Comparison of ENCODE assay signal across 8 cellular contexts in the genomic region with DNA sequence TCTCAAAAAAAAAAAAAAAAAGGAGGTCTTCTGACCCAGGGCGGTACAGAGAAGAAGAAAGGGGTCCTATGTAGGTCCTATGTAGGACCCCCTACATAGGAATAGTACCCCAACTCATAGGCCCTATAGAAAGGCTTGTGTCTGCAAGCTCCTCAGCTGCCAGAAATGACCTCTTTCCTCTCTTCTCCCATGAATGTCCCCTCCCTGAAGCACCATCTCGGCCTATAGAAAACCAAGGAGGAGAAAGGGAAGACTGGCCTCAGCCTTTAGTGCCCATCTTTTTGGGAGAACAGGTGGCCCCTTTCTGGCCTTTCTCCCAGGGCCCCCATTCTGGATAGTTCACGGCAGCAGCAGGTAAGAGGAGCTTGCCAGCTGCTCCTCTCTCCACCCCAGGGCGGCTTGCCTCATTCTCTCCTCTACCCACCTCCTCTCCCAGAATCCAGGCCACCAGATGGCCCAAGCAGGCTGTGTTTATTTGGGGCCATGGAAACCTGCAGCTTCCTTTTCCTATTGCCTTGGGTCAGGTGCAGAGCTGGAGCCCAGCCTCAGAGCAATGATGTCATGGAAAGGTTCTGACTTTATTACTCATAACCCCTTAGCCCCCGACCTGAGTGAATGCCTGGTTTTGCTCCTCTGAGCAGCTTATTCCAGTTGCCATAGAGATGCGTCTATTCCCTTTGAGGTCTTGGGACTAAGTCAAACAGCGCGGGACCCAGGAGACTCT. TPM values are rescaled to one million over a fixed set of nuclear protein-coding genes. Genes with fewer than 3 reads are reported as not detected.
A peak's percentile ranks its signal among the peaks of the same experiment; 100 is the strongest.
DNase-seq lines count a peak whose midpoint lies in the region; ATAC-seq and TF ChIP-seq lines count a peak whose summit lies in the region.

No MANE protein-coding gene starts in this region.

- 42 to 63% (median 50%) methylated on average over 8 of the region's 8 CpGs for WGBS in stomach, 5 donors

- peaks cover 17% of the 10 kb centered on the region for H3K4me1 Mint-ChIP-seq in activated T-helper 1 cell treated with anti-CD3 and anti-CD28 coated beads, Interleukin-12 subunit alpha, Interleukin-12 subunit beta, Interleukin-2, Interleukin-4 antibody, amounts not matched to agents 30 ng/mL and 10 ng/mL and 1 ng/mL, durations not matched to agents 14 hours and 24 hours and 36 hours (ENCODE audit: low read depth)

- H3K36me3 ChIP-seq in MG63, result peaks cover 12% of the 10 kb centered on the region
- H3K36me3 ChIP-seq in stomach, result peaks cover 0 to 10% (median 0%) of the 10 kb centered on the region in 4 donors

- H3K27me3 Mint-ChIP-seq in activated T-helper 1 cell treated with anti-CD3 and anti-CD28 coated beads, Interleukin-12 subunit alpha, Interleukin-12 subunit beta, Interleukin-2, Interleukin-4 antibody, amounts not matched to agents 30 ng/mL and 10 ng/mL and 1 ng/mL, durations not matched to agents 14 hours and 24 hours and 36 hours (ENCODE audit: insufficient read depth), result no peaks in the 10 kb centered on the region

- peaks cover 13% of the 10 kb centered on the region for H3K36me3 Mint-ChIP-seq in activated T-helper 1 cell treated with anti-CD3 and anti-CD28 coated beads, Interleukin-12 subunit alpha, Interleukin-12 subunit beta, Interleukin-2, Interleukin-4 antibody, amounts not matched to agents 30 ng/mL and 10 ng/mL and 1 ng/mL, durations not matched to agents 14 hours and 24 hours and 36 hours (ENCODE audit: low read depth)

- in situ Hi-C loops in Caki2 (cut with HindIII; ENCODE audit: low pct_unique_long_range_greater_than_20kb, low sequenced_read_pairs), result no loop called here

- H3K27me3 ChIP-seq in MG63 (no peaks in the 10 kb centered on the region), stomach (no peaks in the 10 kb centered on the region)

- intact Hi-C loops in activated T-helper 1 cell treated with anti-CD3 and anti-CD28 coated beads, Interleukin-12 subunit alpha, Interleukin-12 subunit beta, Interleukin-2, Interleukin-4 antibody, amounts not matched to agents 30 ng/mL and 10 ng/mL and 1 ng/mL, durations not matched to agents 14 hours and 24 hours and 36 hours (cut with micrococcal nuclease), result no loop called here
- intact Hi-C loops in stomach (cut with DNase I; ENCODE audit: low total_unique reads), result no loop called here

- peaks cover 22 to 37% (median 30%) of the 10 kb centered on the region in 4 donors for H3K4me1 ChIP-seq in stomach

- peak in 1 of 7 experiments; percentile 7 for TF ChIP-seq CTCF in stomach (IDR thresholded peaks at IDR 0.05)

- peak overlapping the region; percentile 27 for H3K27ac Mint-ChIP-seq in activated T-helper 1 cell treated with anti-CD3 and anti-CD28 coated beads, Interleukin-12 subunit alpha, Interleukin-12 subunit beta, Interleukin-2, Interleukin-4 antibody, amounts not matched to agents 30 ng/mL and 10 ng/mL and 1 ng/mL, durations not matched to agents 14 hours and 24 hours and 36 hours

- peak overlapping the region; percentile 58 to 94 (median 90) for H3K27ac ChIP-seq in stomach

- H3K4me3 ChIP-seq in MG63 (no peak overlapping the region), stomach (no peak overlapping the region)

- no peak for TF ChIP-seq EP300 in stomach (IDR thresholded peaks at IDR 0.05)

- H3K9me3 ChIP-seq in MG63 (no peaks in the 10 kb centered on the region), stomach (no peaks in the 10 kb centered on the region)

- H3K9me3 Mint-ChIP-seq in activated T-helper 1 cell treated with anti-CD3 and anti-CD28 coated beads, Interleukin-12 subunit alpha, Interleukin-12 subunit beta, Interleukin-2, Interleukin-4 antibody, amounts not matched to agents 30 ng/mL and 10 ng/mL and 1 ng/mL, durations not matched to agents 14 hours and 24 hours and 36 hours, result no peaks in the 10 kb centered on the region

- no peak for ATAC-seq in HG03439 (IDR thresholded peaks at IDR 0.05; ENCODE audit: unreplicated experiment)

- peak overlapping the region; percentile 95 for H3K4me3 Mint-ChIP-seq in activated T-helper 1 cell treated with anti-CD3 and anti-CD28 coated beads, Interleukin-12 subunit alpha, Interleukin-12 subunit beta, Interleukin-2, Interleukin-4 antibody, amounts not matched to agents 30 ng/mL and 10 ng/mL and 1 ng/mL, durations not matched to agents 14 hours and 24 hours and 36 hours

- TF ChIP-seq POLR2A in stomach (IDR thresholded peaks at IDR 0.05), result no peak

- DNase-seq in Caki2 (ENCODE audit: low read depth), result peak; percentile 52
- DNase-seq in MG63, result peak; percentile 17
- DNase-seq in activated T-helper 1 cell treated with anti-CD3 and anti-CD28 coated beads, Interleukin-12 subunit alpha, Interleukin-12 subunit beta, Interleukin-2, Interleukin-4 antibody, amounts not matched to agents 30 ng/mL and 10 ng/mL and 1 ng/mL, durations not matched to agents 14 hours and 24 hours and 36 hours (ENCODE audit: low spot score), result no peak
- DNase-seq in iPS-NIHi11 (ENCODE audit: low spot score), result peak; percentile 32
- peak; percentile 71 for DNase-seq in stomach
- no peak for DNase-seq in A172 (ENCODE audit: low spot score)
- DNase-seq in effector CD4-positive, alpha-beta T cell, result no peak

RNA-seq across cellular contexts. Expression of gene MRPL58, which starts 1.6 kb away (rescaled TPM):
- 58.8 and 82.1 TPM in 2 replicates for total RNA-seq in Caki2 (2014; rRNA removed; shearing (Covaris generic); ENCODE audit: low replicate concordance)
- total RNA-seq in MG63 (2014; rRNA removed; shearing (Covaris generic); ENCODE audit: low replicate concordance), result 94.3 and 148 TPM in 2 replicates
- 77.8 and 78.1 TPM in 2 replicates for total RNA-seq in activated T-helper 1 cell treated with anti-CD3 and anti-CD28 coated beads, Interleukin-12 subunit alpha, Interleukin-12 subunit beta, Interleukin-2, Interleukin-4 antibody, amounts not matched to agents 30 ng/mL and 10 ng/mL and 1 ng/mL, durations not matched to agents 14 hours and 24 hours and 36 hours
- 10 to 100 TPM in 4 of 5 donors, 1 to 10 TPM in 1; 6.7 to 69.0 (median 29.2) TPM for total RNA-seq in stomach
- polyA plus RNA-seq in stomach, result 10 to 100 TPM; 42.1 to 57.1 (median 48.7) TPM
- 135 TPM in 2 replicates for total RNA-seq in A172 (2014; rRNA removed; shearing (Covaris generic))

RNA-seq across cellular contexts. Expression of gene CDR2L, which starts 23.4 kb away (rescaled TPM):
- 32.7 and 33.6 TPM in 2 replicates for total RNA-seq in Caki2 (2014; rRNA removed; shearing (Covaris generic); ENCODE audit: low replicate concordance)
- total RNA-seq in MG63 (2014; rRNA removed; shearing (Covaris generic); ENCODE audit: low replicate concordance), result 2.2 and 4.2 TPM in 2 replicates
- total RNA-seq in activated T-helper 1 cell treated with anti-CD3 and anti-CD28 coated beads, Interleukin-12 subunit alpha, Interleukin-12 subunit beta, Interleukin-2, Interleukin-4 antibody, amounts not matched to agents 30 ng/mL and 10 ng/mL and 1 ng/mL, durations not matched to agents 14 hours and 24 hours and 36 hours, result 1.1 and 1.3 TPM in 2 replicates
- 10 to 100 TPM in 4 of 5 donors, 1 to 10 TPM in 1; 4.8 to 78.8 (median 11.7) TPM for total RNA-seq in stomach
- 10 to 100 TPM in 1 of 3 donors, 1 to 10 TPM in 2; 4.4 to 18.9 (median 6.1) TPM for polyA plus RNA-seq in stomach
- 24.0 and 26.6 TPM in 2 replicates for total RNA-seq in A172 (2014; rRNA removed; shearing (Covaris generic))

RNA-seq across cellular contexts. Expression of gene ATP5PD, which starts 35.9 kb away (rescaled TPM):
- total RNA-seq in Caki2 (2014; rRNA removed; shearing (Covaris generic); ENCODE audit: low replicate concordance), result 289 and 430 TPM in 2 replicates
- 296 and 323 TPM in 2 replicates for total RNA-seq in MG63 (2014; rRNA removed; shearing (Covaris generic); ENCODE audit: low replicate concordance)
- 152 and 165 TPM in 2 replicates for total RNA-seq in activated T-helper 1 cell treated with anti-CD3 and anti-CD28 coated beads, Interleukin-12 subunit alpha, Interleukin-12 subunit beta, Interleukin-2, Interleukin-4 antibody, amounts not matched to agents 30 ng/mL and 10 ng/mL and 1 ng/mL, durations not matched to agents 14 hours and 24 hours and 36 hours
- total RNA-seq in stomach, result 100 to 1,000 TPM in 4 of 5 donors, 10 to 100 TPM in 1; 77.0 to 307 (median 205) TPM
- 100 to 1,000 TPM; 474 to 681 (median 546) TPM for polyA plus RNA-seq in stomach
- 488 and 584 TPM in 2 replicates for total RNA-seq in A172 (2014; rRNA removed; shearing (Covaris generic))

RNA-seq across cellular contexts. Expression of gene KCTD2, which starts 36.2 kb away (rescaled TPM):
- total RNA-seq in Caki2 (2014; rRNA removed; shearing (Covaris generic); ENCODE audit: low replicate concordance), result 17.9 and 26.6 TPM in 2 replicates
- total RNA-seq in MG63 (2014; rRNA removed; shearing (Covaris generic); ENCODE audit: low replicate concordance), result 15.6 and 17.0 TPM in 2 replicates
- total RNA-seq in activated T-helper 1 cell treated with anti-CD3 and anti-CD28 coated beads, Interleukin-12 subunit alpha, Interleukin-12 subunit beta, Interleukin-2, Interleukin-4 antibody, amounts not matched to agents 30 ng/mL and 10 ng/mL and 1 ng/mL, durations not matched to agents 14 hours and 24 hours and 36 hours, result 21.2 and 22.6 TPM in 2 replicates
- total RNA-seq in stomach, result 10 to 100 TPM in 4 of 5 donors, 1 to 10 TPM in 1; 9.9 to 25.8 (median 12.5) TPM
- polyA plus RNA-seq in stomach, result 10 to 100 TPM; 10.6 to 13.1 (median 11.2) TPM
- total RNA-seq in A172 (2014; rRNA removed; shearing (Covaris generic)), result 25.6 and 25.7 TPM in 2 replicates

RNA-seq across cellular contexts. Expression of gene HID1, which starts 38.3 kb away (rescaled TPM):
- total RNA-seq in Caki2 (2014; rRNA removed; shearing (Covaris generic); ENCODE audit: low replicate concordance), result 0.10 TPM in 1 of 2 replicates, not detected in the other
- not detected in 2 replicates for total RNA-seq in MG63 (2014; rRNA removed; shearing (Covaris generic); ENCODE audit: low replicate concordance)
- total RNA-seq in activated T-helper 1 cell treated with anti-CD3 and anti-CD28 coated beads, Interleukin-12 subunit alpha, Interleukin-12 subunit beta, Interleukin-2, Interleukin-4 antibody, amounts not matched to agents 30 ng/mL and 10 ng/mL and 1 ng/mL, durations not matched to agents 14 hours and 24 hours and 36 hours, result 0.29 and 0.31 TPM in 2 replicates
- 100 to 1,000 TPM in 2 of 5 donors, 10 to 100 TPM in 3; 36.5 to 304 (median 94.5) TPM for total RNA-seq in stomach
- 10 to 100 TPM; 52.7 to 85.2 (median 69.5) TPM for polyA plus RNA-seq in stomach
- total RNA-seq in A172 (2014; rRNA removed; shearing (Covaris generic)), result 0.65 and 2.7 TPM in 2 replicates

Comparison
In these comparisons a context has a peak if more than half of its experiments do, and no peak if none do; other contexts are left out.
1. DNase-seq: peak in Caki2 (single experiment), MG63 (single experiment), iPS-NIHi11 (single experiment) and stomach (single experiment); none in activated T-helper 1 cell treated with anti-CD3 and anti-CD28 coated beads, Interleukin-12 subunit alpha, Interleukin-12 subunit beta, Interleukin-2, Interleukin-4 antibody, amounts not matched to agents 30 ng/mL and 10 ng/mL and 1 ng/mL, durations not matched to agents 14 hours and 24 hours and 36 hours (single experiment), A172 (single experiment) and effector CD4-positive, alpha-beta T cell (single experiment).